8 cellular contexts compared by ENCODE assay signal in the genomic region with DNA sequence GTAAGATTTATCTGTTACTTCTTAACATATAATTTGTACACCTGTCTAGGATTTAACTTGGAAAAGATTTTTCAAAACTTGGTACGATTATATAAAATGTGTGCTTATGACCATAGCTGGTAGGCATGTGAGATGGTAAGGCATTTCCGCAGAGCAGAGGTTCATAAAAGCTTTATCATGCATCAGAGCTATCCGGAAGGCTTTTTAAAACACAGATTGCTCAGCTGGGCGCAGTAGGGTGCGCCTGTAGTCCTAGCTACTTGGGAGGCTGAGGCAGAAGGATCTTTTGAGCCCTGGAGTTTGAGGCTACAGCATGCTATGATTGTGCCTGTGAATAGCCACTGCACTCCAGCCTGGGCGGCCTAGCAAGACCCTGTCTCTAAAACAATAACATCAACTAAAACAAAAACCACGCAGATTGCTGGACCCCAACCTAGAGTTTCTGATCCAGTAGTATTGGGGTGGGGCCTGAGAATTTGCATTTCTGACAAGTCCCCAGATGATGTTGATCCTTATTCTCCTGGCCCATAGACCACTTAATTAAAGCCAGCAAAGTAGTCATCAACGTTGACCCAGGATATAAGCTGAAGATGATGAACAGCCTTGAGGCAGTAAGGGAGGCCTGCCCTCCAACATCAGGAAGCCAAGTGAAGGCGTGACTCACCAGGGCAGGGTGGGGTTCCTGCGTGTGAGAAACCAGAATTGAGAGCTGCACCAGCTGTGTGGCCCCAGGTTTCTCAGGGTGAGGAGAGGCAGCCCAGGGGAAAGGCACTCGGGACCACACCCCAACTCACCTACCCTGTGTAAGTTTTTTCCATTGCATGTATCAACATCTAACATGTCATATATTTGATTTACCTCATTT. TPM values are rescaled to one million over a fixed set of nuclear protein-coding genes. Genes with fewer than 3 reads are reported as not detected.
DNase-seq lines count a peak whose midpoint lies in the region; ATAC-seq and TF ChIP-seq lines count a peak whose summit lies in the region.

No MANE protein-coding gene starts in this region.

- ATAC-seq in GM19035 (IDR thresholded peaks at IDR 0.05; ENCODE audit: unreplicated experiment) (peak; percentile 76), HG03108 (IDR thresholded peaks at IDR 0.05; ENCODE audit: unreplicated experiment) (no peak)
- peak; percentile 92 for ATAC-seq in activated CD8-positive, alpha-beta T cell treated with anti-CD3 and anti-CD28 coated beads for 36 hours

- no peak overlapping the region for H3K4me3 Mint-ChIP-seq in activated CD8-positive, alpha-beta T cell treated with anti-CD3 and anti-CD28 coated beads for 36 hours

- TF ChIP-seq CTCF in activated CD8-positive, alpha-beta T cell treated with anti-CD3 and anti-CD28 coated beads for 36 hours (IDR thresholded peaks at IDR 0.05), result no peak

- peaks cover 33% of the 10 kb centered on the region for H3K4me1 Mint-ChIP-seq in activated CD8-positive, alpha-beta T cell treated with anti-CD3 and anti-CD28 coated beads for 36 hours (ENCODE audit: low read depth)

- peaks cover 6% of the 10 kb centered on the region for H3K27me3 Mint-ChIP-seq in activated CD8-positive, alpha-beta T cell treated with anti-CD3 and anti-CD28 coated beads for 36 hours

- TF ChIP-seq POLR2A in erythroblast (IDR thresholded peaks at IDR 0.05; ENCODE audit: low read length), result no peak

- no peak overlapping the region for H3K27ac Mint-ChIP-seq in activated CD8-positive, alpha-beta T cell treated with anti-CD3 and anti-CD28 coated beads for 36 hours

- POLR2A ChIA-PET in activated CD8-positive, alpha-beta T cell treated with anti-CD3 and anti-CD28 coated beads for 36 hours (lab: Charles Lee), result interaction anchor here (1.0 to 5.4 kb wide), 4 partner anchors 22 to 38 kb away, joined by 3 to 38 read pairs (median 4); partner anchors contain the start of gene SLC20A1

- H3K9me3 Mint-ChIP-seq in activated CD8-positive, alpha-beta T cell treated with anti-CD3 and anti-CD28 coated beads for 36 hours, result no peaks in the 10 kb centered on the region

- H3K36me3 Mint-ChIP-seq in activated CD8-positive, alpha-beta T cell treated with anti-CD3 and anti-CD28 coated beads for 36 hours (ENCODE audit: low read depth), result no peaks in the 10 kb centered on the region

- intact Hi-C loops in activated CD8-positive, alpha-beta T cell treated with anti-CD3 and anti-CD28 coated beads for 36 hours (cut with micrococcal nuclease), result loop anchor here (1.0 kb wide), 1 partner anchor 99 kb away; no protein-coding TSS in a partner anchor

- peak; percentile 75 for DNase-seq in HS-5 (ENCODE audit: low read depth)
- DNase-seq in activated CD8-positive, alpha-beta T cell treated with anti-CD3 and anti-CD28 coated beads for 36 hours, result peak; percentile 88
- DNase-seq in erythroblast (lab: John Stamatoyannopoulos, UW), result peak; percentile 47 to 78
- peak; percentile 29 to 66 (median 46) for DNase-seq in stimulated activated CD4-positive, alpha-beta T cell treated with anti-CD3 and anti-CD28 coated beads, Interleukin-1b, Interleukin-23, amount 100 ng/mL, for 24 hours (ENCODE audit: low read depth in 4 of 4, low spot score in 1 of 4)
- no peak for DNase-seq in DMS79 (lab: John Stamatoyannopoulos, UW)
- DNase-seq in NCI-H524 treated with DMSO at 0.1 percent for 48 hours (lab: John Stamatoyannopoulos, UW), result no peak

- CTCF ChIA-PET in activated CD8-positive, alpha-beta T cell treated with anti-CD3 and anti-CD28 coated beads for 36 hours (lab: Charles Lee), result interaction anchor here (0.8 to 15.4 kb wide), 14 partner anchors 9 to 318 kb away, joined by 3 to 291 read pairs (median 6); partner anchors contain the start of gene SLC20A1

RNA-seq across cellular contexts. Expression of gene SLC20A1, which starts 21.6 kb away (rescaled TPM):
- 10 to 100 TPM; 52.7 to 52.8 TPM for total RNA-seq in activated CD8-positive, alpha-beta T cell treated with anti-CD3 and anti-CD28 coated beads for 36 hours

RNA-seq across cellular contexts. Expression of gene CHCHD5, which starts 39.7 kb away (rescaled TPM):
- 10 to 100 TPM; 34.8 to 37.5 TPM for total RNA-seq in activated CD8-positive, alpha-beta T cell treated with anti-CD3 and anti-CD28 coated beads for 36 hours

Comparison
In these comparisons a context has a peak if more than half of its experiments do, and no peak if none do; other contexts are left out.
1. DNase-seq: peak in HS-5 (single experiment), activated CD8-positive, alpha-beta T cell treated with anti-CD3 and anti-CD28 coated beads for 36 hours (single experiment), erythroblast (2 of 2) and stimulated activated CD4-positive, alpha-beta T cell treated with anti-CD3 and anti-CD28 coated beads, Interleukin-1b, Interleukin-23, amount 100 ng/mL, for 24 hours (4 of 4); none in DMS79 (single experiment) and NCI-H524 treated with DMSO at 0.1 percent for 48 hours (single experiment).